Comparison of ENCODE assay signal across 9 cellular contexts in genomic region chr19:35090795-35091214, GRCh38. TPM values are rescaled to one million over a fixed set of nuclear protein-coding genes. Genes with fewer than 3 reads are reported as not detected.
DNase-seq lines count a peak whose midpoint lies in the region; ATAC-seq and TF ChIP-seq lines count a peak whose summit lies in the region.
"Had no signal": no experiment of that assay in that cellular context is flagged by ENCODE, and none has a peak within 500 bp of the region (broad histone marks: within the 10 kb centered on the region; RNA-seq: fewer than 3 reads in every experiment).

No MANE protein-coding gene starts in this region.

- TF ChIP-seq CTCF in left lung (IDR thresholded peaks at IDR 0.05), result peak in 1 of 2 donors; percentile 1
- TF ChIP-seq CTCF in vagina (IDR thresholded peaks at IDR 0.05), result peak in 1 of 3 experiments; percentile 13

- TF ChIP-seq POLR2A in vagina (IDR thresholded peaks at IDR 0.05), result no peak

- H3K27me3 Mint-ChIP-seq in activated naive CD8-positive, alpha-beta T cell, result no peaks in the 10 kb centered on the region
- H3K27me3 Mint-ChIP-seq in activated naive CD8-positive, alpha-beta T cell treated with anti-CD3 and anti-CD28 coated beads for 36 hours, result peaks cover 12% of the 10 kb centered on the region

- no peaks in the 10 kb centered on the region for H3K36me3 Mint-ChIP-seq in activated naive CD8-positive, alpha-beta T cell
- no peaks in the 10 kb centered on the region for H3K36me3 Mint-ChIP-seq in activated naive CD8-positive, alpha-beta T cell treated with anti-CD3 and anti-CD28 coated beads for 36 hours

- H3K27ac ChIP-seq in angular gyrus (ENCODE audit: low read depth, low read length), result peak overlapping the region; percentile 64
- H3K27ac ChIP-seq in left lung, result no peak overlapping the region
- H3K27ac ChIP-seq in vagina, result peak overlapping the region; percentile 2
- H3K27ac ChIP-seq: heart left ventricle had no signal

- H3K4me1 ChIP-seq in left lung (peaks cover 0 to 4% of the 10 kb centered on the region in 2 donors), vagina (peaks cover 13% of the 10 kb centered on the region)

- no peaks in the 10 kb centered on the region for H3K36me3 ChIP-seq in left lung
- no peaks in the 10 kb centered on the region for H3K36me3 ChIP-seq in vagina
- H3K36me3 ChIP-seq: heart left ventricle had no signal

- DNase-seq in activated naive CD8-positive, alpha-beta T cell treated with anti-CD3 and anti-CD28 coated beads for 36 hours, result no peak
- DNase-seq in left lung, result peak in 1 of 2 donors; percentile 75
- DNase-seq in vagina (ENCODE audit: extremely low spot score in 2 of 2), result no peak
- DNase-seq in SHP77 (lab: John Stamatoyannopoulos, UW), result no peak
- no peak for DNase-seq in DMS79 treated with DMSO at 0.1 percent for 48 hours (lab: John Stamatoyannopoulos, UW)
- no peak for DNase-seq in T-helper 9 cell

- H3K4me3 ChIP-seq in left lung (no peak overlapping the region), vagina (peak overlapping the region in 1 of 2 donors; percentile 7)
- H3K4me3 ChIP-seq: heart left ventricle had no signal

- no peaks in the 10 kb centered on the region for H3K9me3 Mint-ChIP-seq in activated naive CD8-positive, alpha-beta T cell (ENCODE audit: low read depth)
- no peaks in the 10 kb centered on the region for H3K9me3 Mint-ChIP-seq in activated naive CD8-positive, alpha-beta T cell treated with anti-CD3 and anti-CD28 coated beads for 36 hours

- H3K4me3 Mint-ChIP-seq in activated naive CD8-positive, alpha-beta T cell, result peak overlapping the region; percentile 42
- no peak overlapping the region for H3K4me3 Mint-ChIP-seq in activated naive CD8-positive, alpha-beta T cell treated with anti-CD3 and anti-CD28 coated beads for 36 hours

- peak; percentile 53 for ATAC-seq in left lung

- intact Hi-C loops in left lung (cut with DNase I), result no loop called here
- intact Hi-C loops in vagina (cut with DNase I), result loop anchor here (2.0 kb wide), 1 partner anchor 78 kb away; no protein-coding TSS in a partner anchor

- H3K27me3 ChIP-seq in left lung, result peaks cover 0 to 19% of the 10 kb centered on the region in 2 donors
- H3K27me3 ChIP-seq in vagina, result no peaks in the 10 kb centered on the region

- H3K27ac Mint-ChIP-seq in activated naive CD8-positive, alpha-beta T cell, result no peak overlapping the region
- no peak overlapping the region for H3K27ac Mint-ChIP-seq in activated naive CD8-positive, alpha-beta T cell treated with anti-CD3 and anti-CD28 coated beads for 36 hours

- peaks cover 5% of the 10 kb centered on the region for H3K4me1 Mint-ChIP-seq in activated naive CD8-positive, alpha-beta T cell (ENCODE audit: low read depth)
- peaks cover 2% of the 10 kb centered on the region for H3K4me1 Mint-ChIP-seq in activated naive CD8-positive, alpha-beta T cell treated with anti-CD3 and anti-CD28 coated beads for 36 hours

- no peaks in the 10 kb centered on the region for H3K9me3 ChIP-seq in left lung
- no peaks in the 10 kb centered on the region for H3K9me3 ChIP-seq in vagina
- H3K9me3 ChIP-seq: heart left ventricle had no signal

RNA-seq across cellular contexts. Expression of gene FXYD3, which starts 24.8 kb away (rescaled TPM):
- not detected for total RNA-seq in activated naive CD8-positive, alpha-beta T cell treated with anti-CD3 and anti-CD28 coated beads for 36 hours
- total RNA-seq in left lung (100 to 1,000 TPM in 1 of 2 donors, 10 to 100 TPM in 1; 88.4 to 207 TPM), vagina (788 TPM)

RNA-seq across cellular contexts. Expression of gene LGI4, which starts 44.1 kb away (rescaled TPM):
- total RNA-seq in activated naive CD8-positive, alpha-beta T cell treated with anti-CD3 and anti-CD28 coated beads for 36 hours, result not detected
- total RNA-seq in left lung (1 to 10 TPM; 1.8 to 2.5 TPM), vagina (32.9 TPM)

RNA-seq across cellular contexts. Expression of gene FXYD1, which starts 47.8 kb away (rescaled TPM):
- total RNA-seq in activated naive CD8-positive, alpha-beta T cell treated with anti-CD3 and anti-CD28 coated beads for 36 hours, result 1 to 10 TPM; 1.1 TPM
- total RNA-seq in left lung (10 to 100 TPM; 20.1 to 24.0 TPM), vagina (135 TPM)

RNA-seq across cellular contexts. Expression of gene HPN, which starts 49.3 kb away (rescaled TPM):
- total RNA-seq in activated naive CD8-positive, alpha-beta T cell treated with anti-CD3 and anti-CD28 coated beads for 36 hours, result under 1 TPM in 1 of 2 experiments, not detected in 1; 0.31 TPM
- total RNA-seq in left lung (10 to 100 TPM; 16.8 to 40.3 TPM), vagina (not detected)

RNA-seq across cellular contexts. Expression of gene FXYD7, which starts 52.2 kb away (rescaled TPM):
- under 1 TPM; 0.54 to 0.62 TPM for total RNA-seq in activated naive CD8-positive, alpha-beta T cell treated with anti-CD3 and anti-CD28 coated beads for 36 hours
- not detected for total RNA-seq in left lung
- 3.4 TPM for total RNA-seq in vagina

Comparison
In these comparisons a context has a peak if more than half of its experiments do, and no peak if none do; other contexts are left out.
1. H3K27ac ChIP-seq: peak in angular gyrus (single experiment) and vagina (single experiment); none in left lung (0 of 2).
2. RNA of gene FXYD3, which starts 24.8 kb away (total RNA-seq): 788 TPM in vagina (single experiment) and 88.4 to 207 TPM in left lung; not detected in activated naive CD8-positive, alpha-beta T cell treated with anti-CD3 and anti-CD28 coated beads for 36 hours; every median in the first group is over 10 times any median in the second.
3. RNA of gene FXYD1, which starts 47.8 kb away (total RNA-seq): 135 TPM in vagina (single experiment) and 20.1 to 24.0 TPM in left lung; 1.1 TPM in activated naive CD8-positive, alpha-beta T cell treated with anti-CD3 and anti-CD28 coated beads for 36 hours; every median in the first group is over 4 times any median in the second.